Comparison of ENCODE assay signal across 15 cellular contexts in genomic region chr12:95115641-95116040, GRCh38.
"Had no signal": no experiment of that assay in that cellular context is flagged by ENCODE, and none has a peak within 500 bp of the region (broad histone marks: within the 10 kb centered on the region; RNA-seq: fewer than 3 reads in every experiment).

No MANE protein-coding gene starts in this region.

- DNase-seq: activated CD4-positive, alpha-beta T cell treated with anti-CD3 and anti-CD28 coated beads for 4 hours; activated CD8-positive, alpha-beta memory T cell treated with anti-CD3 and anti-CD28 coated beads, Interleukin-2, amount 50 U/mL, for 48 hours; activated CD8-positive, alpha-beta T cell treated with anti-CD3 and anti-CD28 coated beads, Interleukin-2, amount 10 ng/mL, durations not matched to agents 7 days and 5 days; activated naive CD4-positive, alpha-beta T cell treated with anti-CD3 and anti-CD28 coated beads for 36 hours; cortex of kidney; effector CD8-positive, alpha-beta T cell; hippocampal formation; left cardiac atrium; naive thymus-derived CD8-positive, alpha-beta T cell; stimulated activated CD4-positive, alpha-beta T cell treated with anti-CD3 and anti-CD28 coated beads, Interleukin-4, amount 100 ng/mL, for 1 hour; stimulated activated CD8-positive, alpha-beta memory T cell treated with anti-CD3 and anti-CD28 coated beads, Interleukin-4, amount 100 ng/mL, for 48 hours; stimulated activated naive CD8-positive, alpha-beta T cell treated with anti-CD3 and anti-CD28 coated beads, Interleukin-15, amount 100 ng/mL, for 72 hours; testis; WERI-Rb-1 had no signal

- H3K27ac ChIP-seq: testis, WERI-Rb-1 had no signal

- H3K36me3 ChIP-seq: WERI-Rb-1 had no signal

- H3K27me3 ChIP-seq: testis had no signal

- ATAC-seq: activated CD8-positive, alpha-beta T cell treated with anti-CD3 and anti-CD28 coated beads, Interleukin-2, amount 10 ng/mL, durations not matched to agents 7 days and 5 days; left cardiac atrium; naive thymus-derived CD8-positive, alpha-beta T cell; stimulated activated naive CD8-positive, alpha-beta T cell treated with anti-CD3 and anti-CD28 coated beads, Interleukin-15, amount 100 ng/mL, for 72 hours had no signal

- H3K9me3 ChIP-seq: testis had no signal

- H3K4me3 ChIP-seq: lung, testis had no signal
